1 cellular context compared by ENCODE assay signal in genomic region chr6:126102358-126102757, GRCh38.
TF ChIP-seq lines count a peak whose summit lies in the region.

No MANE protein-coding gene starts in this region.

TF ChIP-seq in GM23338, 12 proteins besides CTCF, POLR2A, EP300 and RAD21 (continued from another document):
- TF ChIP-seq, protein P1, sequence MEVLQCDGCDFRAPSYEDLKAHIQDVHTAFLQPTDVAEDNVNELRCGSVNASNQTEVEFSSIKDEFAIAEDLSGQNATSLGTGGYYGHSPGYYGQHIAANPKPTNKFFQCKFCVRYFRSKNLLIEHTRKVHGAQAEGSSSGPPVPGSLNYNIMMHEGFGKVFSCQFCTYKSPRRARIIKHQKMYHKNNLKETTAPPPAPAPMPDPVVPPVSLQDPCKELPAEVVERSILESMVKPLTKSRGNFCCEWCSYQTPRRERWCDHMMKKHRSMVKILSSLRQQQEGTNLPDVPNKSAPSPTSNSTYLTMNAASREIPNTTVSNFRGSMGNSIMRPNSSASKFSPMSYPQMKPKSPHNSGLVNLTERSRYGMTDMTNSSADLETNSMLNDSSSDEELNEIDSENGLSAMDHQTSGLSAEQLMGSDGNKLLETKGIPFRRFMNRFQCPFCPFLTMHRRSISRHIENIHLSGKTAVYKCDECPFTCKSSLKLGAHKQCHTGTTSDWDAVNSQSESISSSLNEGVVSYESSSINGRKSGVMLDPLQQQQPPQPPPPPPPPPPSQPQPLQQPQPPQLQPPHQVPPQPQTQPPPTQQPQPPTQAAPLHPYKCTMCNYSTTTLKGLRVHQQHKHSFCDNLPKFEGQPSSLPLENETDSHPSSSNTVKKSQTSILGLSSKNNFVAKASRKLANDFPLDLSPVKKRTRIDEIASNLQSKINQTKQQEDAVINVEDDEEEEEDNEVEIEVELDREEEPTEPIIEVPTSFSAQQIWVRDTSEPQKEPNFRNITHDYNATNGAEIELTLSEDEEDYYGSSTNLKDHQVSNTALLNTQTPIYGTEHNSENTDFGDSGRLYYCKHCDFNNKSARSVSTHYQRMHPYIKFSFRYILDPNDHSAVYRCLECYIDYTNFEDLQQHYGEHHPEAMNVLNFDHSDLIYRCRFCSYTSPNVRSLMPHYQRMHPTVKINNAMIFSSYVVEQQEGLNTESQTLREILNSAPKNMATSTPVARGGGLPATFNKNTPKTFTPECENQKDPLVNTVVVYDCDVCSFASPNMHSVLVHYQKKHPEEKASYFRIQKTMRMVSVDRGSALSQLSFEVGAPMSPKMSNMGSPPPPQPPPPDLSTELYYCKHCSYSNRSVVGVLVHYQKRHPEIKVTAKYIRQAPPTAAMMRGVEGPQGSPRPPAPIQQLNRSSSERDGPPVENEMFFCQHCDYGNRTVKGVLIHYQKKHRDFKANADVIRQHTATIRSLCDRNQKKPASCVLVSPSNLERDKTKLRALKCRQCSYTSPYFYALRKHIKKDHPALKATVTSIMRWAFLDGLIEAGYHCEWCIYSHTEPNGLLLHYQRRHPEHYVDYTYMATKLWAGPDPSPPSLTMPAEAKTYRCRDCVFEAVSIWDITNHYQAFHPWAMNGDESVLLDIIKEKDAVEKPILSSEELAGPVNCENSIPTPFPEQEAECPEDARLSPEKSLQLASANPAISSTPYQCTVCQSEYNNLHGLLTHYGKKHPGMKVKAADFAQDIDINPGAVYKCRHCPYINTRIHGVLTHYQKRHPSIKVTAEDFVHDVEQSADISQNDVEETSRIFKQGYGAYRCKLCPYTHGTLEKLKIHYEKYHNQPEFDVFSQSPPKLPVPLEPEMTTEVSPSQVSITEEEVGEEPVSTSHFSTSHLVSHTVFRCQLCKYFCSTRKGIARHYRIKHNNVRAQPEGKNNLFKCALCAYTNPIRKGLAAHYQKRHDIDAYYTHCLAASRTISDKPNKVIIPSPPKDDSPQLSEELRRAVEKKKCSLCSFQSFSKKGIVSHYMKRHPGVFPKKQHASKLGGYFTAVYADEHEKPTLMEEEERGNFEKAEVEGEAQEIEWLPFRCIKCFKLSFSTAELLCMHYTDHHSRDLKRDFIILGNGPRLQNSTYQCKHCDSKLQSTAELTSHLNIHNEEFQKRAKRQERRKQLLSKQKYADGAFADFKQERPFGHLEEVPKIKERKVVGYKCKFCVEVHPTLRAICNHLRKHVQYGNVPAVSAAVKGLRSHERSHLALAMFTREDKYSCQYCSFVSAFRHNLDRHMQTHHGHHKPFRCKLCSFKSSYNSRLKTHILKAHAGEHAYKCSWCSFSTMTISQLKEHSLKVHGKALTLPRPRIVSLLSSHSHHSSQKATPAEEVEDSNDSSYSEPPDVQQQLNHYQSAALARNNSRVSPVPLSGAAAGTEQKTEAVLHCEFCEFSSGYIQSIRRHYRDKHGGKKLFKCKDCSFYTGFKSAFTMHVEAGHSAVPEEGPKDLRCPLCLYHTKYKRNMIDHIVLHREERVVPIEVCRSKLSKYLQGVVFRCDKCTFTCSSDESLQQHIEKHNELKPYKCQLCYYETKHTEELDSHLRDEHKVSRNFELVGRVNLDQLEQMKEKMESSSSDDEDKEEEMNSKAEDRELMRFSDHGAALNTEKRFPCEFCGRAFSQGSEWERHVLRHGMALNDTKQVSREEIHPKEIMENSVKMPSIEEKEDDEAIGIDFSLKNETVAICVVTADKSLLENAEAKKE (CRISPR knock-in tag; IDR thresholded peaks at IDR 0.05), result no peak
- no peak for TF ChIP-seq ZNF331 (CRISPR knock-in tag; IDR thresholded peaks at IDR 0.05; ENCODE audit: low read depth)
- no peak for TF ChIP-seq ZNF114 (CRISPR knock-in tag; IDR thresholded peaks at IDR 0.05)
- TF ChIP-seq CREB1 (CRISPR knock-in tag; IDR thresholded peaks at IDR 0.05; ENCODE audit: low read depth), result no peak
TF ChIP-seq in GM23338: peak in this region for 0.
